ENCODE assay signal across 8 cellular contexts in the genomic region with DNA sequence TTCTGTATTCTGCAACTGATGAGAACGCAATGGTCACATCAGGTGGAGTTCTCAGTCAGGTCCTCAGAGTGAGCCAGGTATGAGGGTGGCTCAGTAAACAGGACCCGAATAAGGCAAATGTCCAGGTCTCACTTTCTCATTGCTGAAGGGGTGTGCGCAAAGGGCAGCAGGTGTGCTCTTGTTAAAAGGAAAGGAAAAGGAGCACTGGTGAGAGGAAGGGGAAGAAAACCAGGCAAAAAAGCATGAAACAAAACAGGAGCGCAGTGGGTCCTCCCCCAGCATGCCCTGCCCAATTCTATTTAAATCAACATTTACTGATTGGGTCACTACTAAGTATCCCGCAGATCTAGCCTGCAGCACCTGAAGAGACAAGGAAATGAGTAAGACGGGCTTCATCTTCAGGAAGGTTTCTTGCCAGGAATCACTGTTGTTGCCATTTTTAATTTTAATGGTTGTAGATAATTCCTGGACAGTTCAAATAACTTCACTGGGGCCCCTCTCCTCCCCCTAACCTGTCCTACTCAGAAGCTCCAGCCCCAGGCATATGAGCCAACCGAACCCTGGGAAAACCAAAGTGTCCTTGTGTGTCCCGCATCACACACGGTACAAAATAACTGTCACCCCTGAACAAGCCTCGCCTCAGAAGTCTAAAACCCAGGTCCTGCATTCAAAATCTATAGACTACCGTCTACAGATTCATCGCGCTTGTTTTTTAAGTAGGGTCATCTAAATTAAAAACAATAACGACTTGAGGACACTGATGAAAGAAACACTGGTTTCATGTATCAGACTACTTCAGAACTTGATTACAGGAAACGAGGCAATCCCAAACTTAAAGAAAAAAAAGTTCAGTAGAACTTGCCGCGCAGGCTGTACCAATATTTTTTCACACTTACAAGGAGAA. TPM values are rescaled to one million over a fixed set of nuclear protein-coding genes. Genes with fewer than 3 reads are reported as not detected.
DNase-seq lines count a peak whose midpoint lies in the region; ATAC-seq and TF ChIP-seq lines count a peak whose summit lies in the region.

No MANE protein-coding gene starts in this region.

- H3K4me1 Mint-ChIP-seq in activated naive CD4-positive, alpha-beta T cell treated with anti-CD3 and anti-CD28 coated beads, Interleukin-2, amount 50 U/mL, for 24 hours: peaks cover 44% of the 10 kb centered on the region
- H3K4me1 Mint-ChIP-seq in activated naive CD8-positive, alpha-beta T cell treated with anti-CD3 and anti-CD28 coated beads, Interleukin-2, amount 10 ng/mL, durations not matched to agents 7 days and 5 days: peaks cover 35% of the 10 kb centered on the region

- peak overlapping the region; percentile 86 for H3K27ac Mint-ChIP-seq in activated naive CD4-positive, alpha-beta T cell treated with anti-CD3 and anti-CD28 coated beads, Interleukin-2, amount 50 U/mL, for 24 hours
- peak overlapping the region; percentile 86 for H3K27ac Mint-ChIP-seq in activated naive CD8-positive, alpha-beta T cell treated with anti-CD3 and anti-CD28 coated beads, Interleukin-2, amount 10 ng/mL, durations not matched to agents 7 days and 5 days

- peak overlapping the region; percentile 92 for H3K4me3 Mint-ChIP-seq in activated naive CD4-positive, alpha-beta T cell treated with anti-CD3 and anti-CD28 coated beads, Interleukin-2, amount 50 U/mL, for 24 hours
- H3K4me3 Mint-ChIP-seq in activated naive CD8-positive, alpha-beta T cell treated with anti-CD3 and anti-CD28 coated beads, Interleukin-2, amount 10 ng/mL, durations not matched to agents 7 days and 5 days: peak overlapping the region; percentile 92

- peaks cover 10% of the 10 kb centered on the region for H3K27me3 ChIP-seq in HUES6 (ENCODE audit: control insufficient read depth, insufficient read depth, low read length)
- no peaks in the 10 kb centered on the region for H3K27me3 ChIP-seq in kidney epithelial cell (ENCODE audit: control insufficient read depth, insufficient read depth, low read length)
- no peaks in the 10 kb centered on the region for H3K27me3 ChIP-seq in thoracic aorta (replicated peaks; ENCODE audit: insufficient read depth)

- no peaks in the 10 kb centered on the region for H3K9me3 ChIP-seq in HUES6 (ENCODE audit: control insufficient read depth, insufficient read depth, low read depth, low read length)
- no peaks in the 10 kb centered on the region for H3K9me3 ChIP-seq in thoracic aorta

- no peak for ATAC-seq in activated naive CD8-positive, alpha-beta T cell treated with anti-CD3 and anti-CD28 coated beads, Interleukin-2, amount 10 ng/mL, durations not matched to agents 7 days and 5 days (ENCODE audit: low read depth)
- no peak for ATAC-seq in thoracic aorta (ENCODE audit: insufficient number of reproducible peaks, low FRiP score, low read depth)

- POLR2A ChIA-PET in activated naive CD8-positive, alpha-beta T cell treated with anti-CD3 and anti-CD28 coated beads, Interleukin-2, amount 10 ng/mL, durations not matched to agents 7 days and 5 days (lab: Charles Lee): interaction anchor here (1.2 to 2.1 kb wide), 2 partner anchors 192 to 1383 kb away, joined by 3 to 8 read pairs; no protein-coding TSS in a partner anchor

- H3K36me3 Mint-ChIP-seq in activated naive CD4-positive, alpha-beta T cell treated with anti-CD3 and anti-CD28 coated beads, Interleukin-2, amount 50 U/mL, for 24 hours: no peaks in the 10 kb centered on the region
- peaks cover 6% of the 10 kb centered on the region for H3K36me3 Mint-ChIP-seq in activated naive CD8-positive, alpha-beta T cell treated with anti-CD3 and anti-CD28 coated beads, Interleukin-2, amount 10 ng/mL, durations not matched to agents 7 days and 5 days

- no peaks in the 10 kb centered on the region for H3K9me3 Mint-ChIP-seq in activated naive CD4-positive, alpha-beta T cell treated with anti-CD3 and anti-CD28 coated beads, Interleukin-2, amount 50 U/mL, for 24 hours
- H3K9me3 Mint-ChIP-seq in activated naive CD8-positive, alpha-beta T cell treated with anti-CD3 and anti-CD28 coated beads, Interleukin-2, amount 10 ng/mL, durations not matched to agents 7 days and 5 days: no peaks in the 10 kb centered on the region

- no peaks in the 10 kb centered on the region for H3K36me3 ChIP-seq in HUES6 (ENCODE audit: control insufficient read depth, insufficient read depth, low read length)
- H3K36me3 ChIP-seq in kidney epithelial cell (ENCODE audit: control insufficient read depth, insufficient read depth, low read length): no peaks in the 10 kb centered on the region
- H3K36me3 ChIP-seq in thoracic aorta: no peaks in the 10 kb centered on the region

- H3K4me1 ChIP-seq in HUES6 (ENCODE audit: control insufficient read depth, insufficient read depth, low read length): peaks cover 28% of the 10 kb centered on the region
- peaks cover 15 to 25% of the 10 kb centered on the region in 2 donors for H3K4me1 ChIP-seq in thoracic aorta (ENCODE audit: control insufficient read depth in 1 of 2, low read depth in 2 of 2)

- no peaks in the 10 kb centered on the region for H3K27me3 Mint-ChIP-seq in activated naive CD4-positive, alpha-beta T cell treated with anti-CD3 and anti-CD28 coated beads, Interleukin-2, amount 50 U/mL, for 24 hours
- peaks cover 4% of the 10 kb centered on the region for H3K27me3 Mint-ChIP-seq in activated naive CD8-positive, alpha-beta T cell treated with anti-CD3 and anti-CD28 coated beads, Interleukin-2, amount 10 ng/mL, durations not matched to agents 7 days and 5 days

- DNase-seq in activated naive CD4-positive, alpha-beta T cell treated with anti-CD3 and anti-CD28 coated beads, Interleukin-2, amount 50 U/mL, for 16 hours: no peak
- no peak for DNase-seq in activated naive CD8-positive, alpha-beta T cell treated with anti-CD3 and anti-CD28 coated beads, Interleukin-2, amount 10 ng/mL, durations not matched to agents 7 days and 5 days
- DNase-seq in kidney epithelial cell (ENCODE audit: low read depth) (no peak), thoracic aorta (ENCODE audit: low spot score) (no peak), mesenteric fat pad (ENCODE audit: low spot score) (no peak), NCI-H1436 treated with DMSO at 0.1 percent for 48 hours (lab: John Stamatoyannopoulos, UW) (no peak)

- H3K9ac ChIP-seq in HUES6 (ENCODE audit: low read length): peak overlapping the region; percentile 75

- H3K4me3 ChIP-seq in HUES6 (ENCODE audit: low read depth, low read length) (peak overlapping the region; percentile 85), kidney epithelial cell (ENCODE audit: low read depth, low read length) (peak overlapping the region; percentile 80), thoracic aorta (peak overlapping the region; percentile 77)

- no peak for TF ChIP-seq CTCF in kidney epithelial cell (IDR thresholded peaks at IDR 0.05; ENCODE audit: insufficient read depth, low read length, poor library complexity, severe bottlenecking)
- no peak for TF ChIP-seq CTCF in thoracic aorta (IDR thresholded peaks at IDR 0.05)

- H3K27ac ChIP-seq in HUES6 (ENCODE audit: low read depth, low read length): no peak overlapping the region
- peak overlapping the region; percentile 82 to 89 for H3K27ac ChIP-seq in thoracic aorta

RNA-seq across cellular contexts. Expression of a gene that starts 1.0 kb away (rescaled TPM):
- 10 to 100 TPM; 14.1 to 14.8 TPM for total RNA-seq in activated naive CD8-positive, alpha-beta T cell treated with anti-CD3 and anti-CD28 coated beads, Interleukin-2, amount 10 ng/mL, durations not matched to agents 7 days and 5 days
- total RNA-seq in kidney epithelial cell (7.1 and 12.0 TPM in 2 replicates), thoracic aorta (1 to 10 TPM; 5.5 to 6.8 TPM), mesenteric fat pad (6.3 TPM)
